In the genomic region with DNA sequence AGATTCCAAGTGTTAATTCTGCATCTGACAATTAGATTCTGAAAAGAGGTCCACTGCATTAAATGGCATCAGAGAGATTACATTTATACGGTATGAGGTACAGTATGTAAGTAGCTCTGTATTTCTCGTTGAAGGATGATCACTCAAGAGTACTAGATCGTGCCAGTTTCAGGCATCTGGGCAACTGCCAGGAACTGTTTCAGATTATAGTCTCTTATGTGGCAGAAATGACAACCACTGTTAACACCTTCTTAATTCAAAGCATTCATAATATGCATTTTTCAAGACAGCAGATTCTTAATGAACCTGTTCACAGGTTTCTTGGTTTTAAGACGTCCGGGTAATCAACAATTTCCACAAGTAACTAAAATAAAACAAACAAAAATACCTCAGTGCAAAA, we compare ENCODE assay signal across 1 cellular context.
TF ChIP-seq lines count a peak whose summit lies in the region.

No MANE protein-coding gene starts in this region.

TF ChIP-seq in IMR-90, 13 proteins besides CTCF, POLR2A, EP300 and RAD21 (continued from another document):
- TF ChIP-seq, protein P1, sequence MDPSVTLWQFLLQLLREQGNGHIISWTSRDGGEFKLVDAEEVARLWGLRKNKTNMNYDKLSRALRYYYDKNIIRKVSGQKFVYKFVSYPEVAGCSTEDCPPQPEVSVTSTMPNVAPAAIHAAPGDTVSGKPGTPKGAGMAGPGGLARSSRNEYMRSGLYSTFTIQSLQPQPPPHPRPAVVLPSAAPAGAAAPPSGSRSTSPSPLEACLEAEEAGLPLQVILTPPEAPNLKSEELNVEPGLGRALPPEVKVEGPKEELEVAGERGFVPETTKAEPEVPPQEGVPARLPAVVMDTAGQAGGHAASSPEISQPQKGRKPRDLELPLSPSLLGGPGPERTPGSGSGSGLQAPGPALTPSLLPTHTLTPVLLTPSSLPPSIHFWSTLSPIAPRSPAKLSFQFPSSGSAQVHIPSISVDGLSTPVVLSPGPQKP (IDR thresholded peaks at IDR 0.05; ENCODE audit: borderline replicate concordance, low read depth, low read length): no peak
- no peak for TF ChIP-seq MXI1 (IDR thresholded peaks at IDR 0.05; ENCODE audit: borderline replicate concordance, low read depth, low read length)
- no peak for TF ChIP-seq MAZ (IDR thresholded peaks at IDR 0.05; ENCODE audit: borderline replicate concordance, low read depth, low read length)
- TF ChIP-seq RFX5 (IDR thresholded peaks at IDR 0.05; ENCODE audit: low read depth, low read length): no peak
- TF ChIP-seq RCOR1 (IDR thresholded peaks at IDR 0.05; ENCODE audit: insufficient replicate concordance, low read length): no peak
- TF ChIP-seq MAFK (IDR thresholded peaks at IDR 0.05; ENCODE audit: low read depth, low read length): no peak
- TF ChIP-seq, protein P2, sequence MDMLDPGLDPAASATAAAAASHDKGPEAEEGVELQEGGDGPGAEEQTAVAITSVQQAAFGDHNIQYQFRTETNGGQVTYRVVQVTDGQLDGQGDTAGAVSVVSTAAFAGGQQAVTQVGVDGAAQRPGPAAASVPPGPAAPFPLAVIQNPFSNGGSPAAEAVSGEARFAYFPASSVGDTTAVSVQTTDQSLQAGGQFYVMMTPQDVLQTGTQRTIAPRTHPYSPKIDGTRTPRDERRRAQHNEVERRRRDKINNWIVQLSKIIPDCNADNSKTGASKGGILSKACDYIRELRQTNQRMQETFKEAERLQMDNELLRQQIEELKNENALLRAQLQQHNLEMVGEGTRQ (IDR thresholded peaks at IDR 0.05; ENCODE audit: low read depth, low read length): no peak
- no peak for TF ChIP-seq FOS (IDR thresholded peaks at IDR 0.05; ENCODE audit: low read depth, low read length)
- TF ChIP-seq CEBPB (IDR thresholded peaks at IDR 0.05; ENCODE audit: low read depth, low read length): no peak
TF ChIP-seq in IMR-90: peak in this region for 0.
